ENCODE assay signal across 19 cellular contexts in the genomic region with DNA sequence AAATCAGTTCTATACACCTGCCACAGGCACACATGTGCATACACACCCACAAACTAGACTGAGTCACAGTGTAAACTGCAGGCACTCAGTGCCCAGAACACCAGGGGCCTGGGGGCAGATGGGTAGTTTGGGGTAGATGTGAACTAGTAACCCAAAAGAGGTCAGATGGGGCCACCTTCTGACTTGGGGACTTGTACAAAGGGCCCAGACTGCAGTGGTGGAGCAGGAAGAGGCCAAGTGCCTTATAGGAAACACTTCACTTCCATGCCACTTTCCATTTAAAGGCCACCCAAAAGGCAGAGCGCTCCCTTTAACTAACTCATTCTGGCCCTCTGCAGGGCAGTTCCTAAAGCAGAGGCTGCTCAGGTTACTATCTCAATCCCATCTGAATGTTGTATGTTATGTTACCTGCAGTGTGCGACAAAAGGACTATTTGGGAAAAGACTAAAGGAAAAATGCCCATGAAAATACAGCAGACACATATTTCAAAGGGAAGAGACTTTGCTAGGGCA. TPM values are rescaled to one million over a fixed set of nuclear protein-coding genes. Genes with fewer than 3 reads are reported as not detected.
A peak's percentile ranks its signal among the peaks of the same experiment; 100 is the strongest.
DNase-seq lines count a peak whose midpoint lies in the region; ATAC-seq, FAIRE-seq and TF ChIP-seq lines count a peak whose summit lies in the region.
"Had no signal": no experiment of that assay in that cellular context is flagged by ENCODE, and none has a peak within 500 bp of the region (broad histone marks: within the 10 kb centered on the region; RNA-seq: fewer than 3 reads in every experiment).

No MANE protein-coding gene starts in this region.

- H3K36me3 ChIP-seq in HepG2 (replicated peaks in 1 of 2; ENCODE audit: control insufficient read depth in 1 of 2, insufficient read depth in 2 of 2, low read length in 2 of 2) (peaks cover 7 to 34% of the 10 kb centered on the region in 2 experiments), right lobe of liver (peaks cover 0 to 6% (median under 1%) of the 10 kb centered on the region in 4 donors), H1 (ENCODE audit: control insufficient read depth in 2 of 4, insufficient read depth in 4 of 4, low read length in 3 of 4) (no peaks in the 10 kb centered on the region; a peak in 1 of 8 replicates), parathyroid adenoma (ENCODE audit: control insufficient read depth, insufficient read depth, low read length) (no peaks in the 10 kb centered on the region)

- ATAC-seq in HepG2 (no peak), right lobe of liver (no peak)
- no peak for ATAC-seq in activated CD8-positive, alpha-beta T cell treated with anti-CD3 and anti-CD28 coated beads for 36 hours
- ATAC-seq: K562 had no signal

- no peak overlapping the region for H3K4me3 ChIP-seq in HepG2 (replicated peaks in 1 of 3; ENCODE audit: insufficient read depth in 1 of 3, low read depth in 2 of 3, low read length in 3 of 3)
- no peak overlapping the region for H3K4me3 ChIP-seq in right lobe of liver
- H3K4me3 ChIP-seq in H1 (ENCODE audit: extremely low read depth in 1 of 4, insufficient read depth in 2 of 4, low read depth in 3 of 4, low read length in 4 of 4) = no peak overlapping the region
- H3K4me3 ChIP-seq in parathyroid adenoma (ENCODE audit: low read depth, low read length) = no peak overlapping the region
- H3K4me3 ChIP-seq: K562 had no signal

- no peak overlapping the region for H3K18ac ChIP-seq in H1 (ENCODE audit: extremely low read depth, low read length)

- POLR2A ChIA-PET in HepG2 (lab: Yijun Ruan, JAX) = interaction anchor here (1.5 to 4.4 kb wide), 2 partner anchors 11 to 20 kb away, joined by 4 to 103 read pairs; no protein-coding TSS in a partner anchor
- POLR2A ChIA-PET in H1 (lab: Charles Lee; ENCODE audit: partially characterized antibody) = interaction anchor here (16.8 kb wide), 1 partner anchor 11 kb away, joined by 193 read pairs; no protein-coding TSS in a partner anchor
- POLR2A ChIA-PET in activated CD8-positive, alpha-beta T cell treated with anti-CD3 and anti-CD28 coated beads for 36 hours (lab: Charles Lee) = interaction anchor here (1.0 to 1.1 kb wide), 3 partner anchors 9 to 11 kb away, joined by 4 to 5 read pairs (median 4); no protein-coding TSS in a partner anchor
- POLR2A ChIA-PET in activated CD4-positive, alpha-beta T cell treated with anti-CD3 and anti-CD28 coated beads, Interleukin-2, amount 10 ng/mL, durations not matched to agents 7 days and 5 days (lab: Charles Lee) = no interaction called here

- 95% methylated on average over 2 of the region's 2 CpGs for WGBS in HepG2 (ENCODE audit: low lambda C conversion rate)
- 90% methylated on average over 2 of the region's 2 CpGs for WGBS in right lobe of liver (ENCODE audit: insufficient coverage, low coverage, low lambda C conversion rate, missing lambda C conversion rate)
- 85% methylated on average over 2 of the region's 2 CpGs; no CpG with 5 or more reads in 1 of the 2 experiments for WGBS in H1 (ENCODE audit: extremely low coverage in 1 of 2, insufficient coverage in 1 of 2, insufficient read length in 1 of 2, insufficient replicate concordance in 2 of 2, low coverage in 1 of 2, low lambda C conversion rate in 2 of 2, missing lambda C conversion rate in 1 of 2), 2 experiments

- H3K27ac ChIP-seq in HepG2 (ENCODE audit: extremely low read length, insufficient read depth, low read length) (peak overlapping the region; percentile 88), right lobe of liver (peak overlapping the region in 1 of 3 donors; percentile 91), H1 (ENCODE audit: low read depth, low read length) (no peak overlapping the region), parathyroid adenoma (peak overlapping the region; percentile 70)

- TF ChIP-seq EP300 in HepG2 (IDR thresholded peaks at IDR 0.05; ENCODE audit: low read depth in 2 of 2, low read length in 2 of 2) (no peak), HepG2 (CRISPR knock-in tag; IDR thresholded peaks at IDR 0.05; ENCODE audit: borderline replicate concordance) (no peak), H1 (IDR thresholded peaks at IDR 0.05; ENCODE audit: borderline replicate concordance in 1 of 2, low read depth in 2 of 2, low read length in 2 of 2) (no peak)

- H2AFZ ChIP-seq in HepG2 (ENCODE audit: low read length) (no peak overlapping the region), H1 (ENCODE audit: low read length) (no peak overlapping the region), parathyroid adenoma (no peak overlapping the region)

- no peak overlapping the region for H2BK120ac ChIP-seq in H1 (replicated peaks; ENCODE audit: low read depth, low read length)

- BruUV-seq in HepG2 (replicated peaks; lab: Mats Ljungman, UMichigan) = no TSS peak

- peak overlapping the region; percentile 97 for H3K27ac Mint-ChIP-seq in type B pancreatic cell
- H3K27ac Mint-ChIP-seq in activated CD8-positive, alpha-beta T cell treated with anti-CD3 and anti-CD28 coated beads for 36 hours = no peak overlapping the region
- H3K27ac Mint-ChIP-seq in activated CD4-positive, alpha-beta T cell treated with anti-CD3 and anti-CD28 coated beads, Interleukin-2, amount 10 ng/mL, durations not matched to agents 7 days and 5 days = no peak overlapping the region

- H4K8ac ChIP-seq in H1 (ENCODE audit: extremely low read depth, insufficient read depth, low read length) = no peak overlapping the region

- no peak overlapping the region for H3K4me2 ChIP-seq in HepG2 (ENCODE audit: low read depth, low read length)
- no peak overlapping the region for H3K4me2 ChIP-seq in H1 (ENCODE audit: insufficient read depth in 1 of 2, low read depth in 2 of 2, low read length in 2 of 2)
- peak overlapping the region; percentile 38 for H3K4me2 ChIP-seq in parathyroid adenoma (ENCODE audit: low read length)

- in situ Hi-C loops in HepG2 (cut with HindIII; ENCODE audit: extremely low pct_ligation_motif_present, low pct_unique_long_range_greater_than_20kb) = no loop called here

- H3K36me3 Mint-ChIP-seq in type B pancreatic cell = peaks cover 10% of the 10 kb centered on the region
- H3K36me3 Mint-ChIP-seq in activated CD8-positive, alpha-beta T cell treated with anti-CD3 and anti-CD28 coated beads for 36 hours (ENCODE audit: low read depth) = peaks cover 6% of the 10 kb centered on the region
- peaks cover 9% of the 10 kb centered on the region for H3K36me3 Mint-ChIP-seq in activated CD4-positive, alpha-beta T cell treated with anti-CD3 and anti-CD28 coated beads, Interleukin-2, amount 10 ng/mL, durations not matched to agents 7 days and 5 days (ENCODE audit: low read depth)

- H3K4me1 ChIP-seq in HepG2 (ENCODE audit: insufficient read depth, low read length) (peaks cover 63% of the 10 kb centered on the region), right lobe of liver (peaks cover 0 to 42% (median 18%) of the 10 kb centered on the region in 4 donors), H1 (replicated peaks in 1 of 4; ENCODE audit: control insufficient read depth in 3 of 4, insufficient read depth in 4 of 4, low read length in 3 of 4) (peaks cover 0 to 6% (median 3%) of the 10 kb centered on the region in 4 experiments; a peak in 3 of 7 replicates), parathyroid adenoma (peaks cover 43% of the 10 kb centered on the region)

- H4K20me1 ChIP-seq in HepG2 (ENCODE audit: insufficient read depth, low read length) = no peaks in the 10 kb centered on the region
- H4K20me1 ChIP-seq in H1 (replicated peaks in 1 of 2; ENCODE audit: control insufficient read depth in 1 of 2, insufficient read depth in 2 of 2, low read length in 2 of 2) = no peaks in the 10 kb centered on the region

- no peaks in the 10 kb centered on the region for H3K9me3 Mint-ChIP-seq in type B pancreatic cell
- no peaks in the 10 kb centered on the region for H3K9me3 Mint-ChIP-seq in activated CD8-positive, alpha-beta T cell treated with anti-CD3 and anti-CD28 coated beads for 36 hours
- no peaks in the 10 kb centered on the region for H3K9me3 Mint-ChIP-seq in activated CD4-positive, alpha-beta T cell treated with anti-CD3 and anti-CD28 coated beads, Interleukin-2, amount 10 ng/mL, durations not matched to agents 7 days and 5 days

- TF ChIP-seq POLR2A in HepG2 (IDR thresholded peaks at IDR 0.05; ENCODE audit: insufficient read depth in 1 of 2, low read depth in 2 of 2, low read length in 2 of 2) = no peak
- no peak for TF ChIP-seq POLR2A in right lobe of liver (IDR thresholded peaks at IDR 0.05)
- no peak for TF ChIP-seq POLR2A in H1 (IDR thresholded peaks at IDR 0.05; ENCODE audit: control extremely low read depth in 1 of 2, low read depth in 2 of 2, low read length in 2 of 2)

- TF ChIP-seq CTCF in HepG2 (CRISPR knock-in tag; IDR thresholded peaks at IDR 0.05) = no peak
- no peak for TF ChIP-seq CTCF in right lobe of liver (IDR thresholded peaks at IDR 0.05)
- TF ChIP-seq CTCF in H1 (IDR thresholded peaks at IDR 0.05; ENCODE audit: control extremely low read depth in 1 of 3, insufficient read depth in 1 of 3, low read depth in 1 of 3, low read length in 3 of 3) = no peak
- TF ChIP-seq CTCF in parathyroid adenoma (IDR thresholded peaks at IDR 0.05) = peak; percentile 10
- no peak for TF ChIP-seq CTCF in type B pancreatic cell (conservative IDR thresholded peaks at IDR 0.05)
- TF ChIP-seq CTCF in activated CD8-positive, alpha-beta T cell treated with anti-CD3 and anti-CD28 coated beads for 36 hours (IDR thresholded peaks at IDR 0.05) = no peak

- H2BK5ac ChIP-seq in H1 (ENCODE audit: low read depth, low read length) = no peak overlapping the region

- no peak overlapping the region for H4K5ac ChIP-seq in H1 (ENCODE audit: insufficient read length, low read depth, low read length)

- no peak overlapping the region for H3K23ac ChIP-seq in H1 (ENCODE audit: insufficient read length)

- no peak overlapping the region for H3K4me3 Mint-ChIP-seq in type B pancreatic cell
- no peak overlapping the region for H3K4me3 Mint-ChIP-seq in activated CD8-positive, alpha-beta T cell treated with anti-CD3 and anti-CD28 coated beads for 36 hours
- no peak overlapping the region for H3K4me3 Mint-ChIP-seq in activated CD4-positive, alpha-beta T cell treated with anti-CD3 and anti-CD28 coated beads, Interleukin-2, amount 10 ng/mL, durations not matched to agents 7 days and 5 days

- intact Hi-C loops in HepG2 (cut with micrococcal nuclease; ENCODE audit: unreplicated experiment) = loop anchor here (2.0 to 10.0 kb wide), 4 partner anchors 21 to 560 kb away; partner anchors contain the start of gene POLG2
- intact Hi-C loops in right lobe of liver (cut with DNase I) = loop anchor here in 1 of 2 donors (10.0 kb wide), 1 partner anchor 107 kb away; the partner anchor contains the start of gene TEX2
- intact Hi-C loops in activated CD8-positive, alpha-beta T cell treated with anti-CD3 and anti-CD28 coated beads for 36 hours (cut with micrococcal nuclease) = no loop called here

- H3K27me3 ChIP-seq in HepG2 (ENCODE audit: control insufficient read depth in 1 of 2, insufficient read depth in 2 of 2, low read length in 2 of 2) (no peaks in the 10 kb centered on the region), right lobe of liver (no peaks in the 10 kb centered on the region), H1 (replicated peaks in 1 of 4; ENCODE audit: control insufficient read depth in 3 of 4, extremely low read depth in 1 of 4, insufficient read depth in 3 of 4, low read length in 3 of 4) (no peaks in the 10 kb centered on the region), parathyroid adenoma (ENCODE audit: control insufficient read depth, insufficient read depth, low read length) (no peaks in the 10 kb centered on the region)

- DNase-seq in HepG2 (ENCODE audit: low spot score) = no peak
- DNase-seq in right lobe of liver = no peak
- no peak for DNase-seq in H1 (ENCODE audit: low read depth in 1 of 2, low spot score in 2 of 2)
- DNase-seq in type B pancreatic cell (ENCODE audit: extremely low spot score, unreplicated experiment) = no peak
- no peak for DNase-seq in activated CD8-positive, alpha-beta T cell treated with anti-CD3 and anti-CD28 coated beads for 36 hours
- DNase-seq in activated CD4-positive, alpha-beta T cell treated with anti-CD3 and anti-CD28 coated beads, Interleukin-2, amount 10 ng/mL, durations not matched to agents 7 days and 5 days = no peak
- no peak for DNase-seq in RPMI8226
- DNase-seq: Calu3; NCI-H1048; NCI-H146; NCI-H2081 treated with DMSO at 0.1 percent for 48 hours; NCI-H2227 treated with DMSO at 0.1 percent for 48 hours; NCI-H526 treated with DMSO at 0.1 percent for 48 hours; NK-92 treated with Interleukin-12 subunit alpha and Interleukin-12 subunit beta, amount 100 ng/mL, for 24 hours; OCI-M1 had no signal

- H3K23me2 ChIP-seq in H1 (ENCODE audit: low read depth, low read length) = no peaks in the 10 kb centered on the region; the same call in 1 of the 2 replicates

- no peaks in the 10 kb centered on the region for H3K9me3 ChIP-seq in HepG2 (ENCODE audit: low read length)
- no peaks in the 10 kb centered on the region for H3K9me3 ChIP-seq in right lobe of liver
- no peaks in the 10 kb centered on the region for H3K9me3 ChIP-seq in H1 (ENCODE audit: insufficient read depth in 2 of 2, low read depth in 1 of 2, low read length in 1 of 2)
- no peaks in the 10 kb centered on the region for H3K9me3 ChIP-seq in parathyroid adenoma (ENCODE audit: control insufficient read depth, low read length)

- H4K91ac ChIP-seq in H1 (replicated peaks; ENCODE audit: insufficient read length, low read length) = no peak overlapping the region

- no peak overlapping the region for H2BK20ac ChIP-seq in H1 (ENCODE audit: low read length)

- no peak overlapping the region for H2BK15ac ChIP-seq in H1 (ENCODE audit: low read length)

- no peaks in the 10 kb centered on the region for H3K79me2 ChIP-seq in HepG2 (ENCODE audit: insufficient read depth, low read length)
- no peaks in the 10 kb centered on the region for H3K79me2 ChIP-seq in H1 (ENCODE audit: control insufficient read depth in 1 of 2, insufficient read depth in 2 of 2, low read length in 2 of 2)
- peaks cover 2% of the 10 kb centered on the region for H3K79me2 ChIP-seq in parathyroid adenoma

- no peak overlapping the region for H3K56ac ChIP-seq in H1 (replicated peaks; ENCODE audit: insufficient read length, low read depth, low read length)

- FAIRE-seq in HepG2 (lab: Jason Lieb, UNC) (no peak), H1 (lab: Jason Lieb, UNC) (peak; percentile 39)
- FAIRE-seq: GM12891, GM19239 had no signal

- no peak overlapping the region for H2BK12ac ChIP-seq in H1 (ENCODE audit: low read depth, low read length)

- H3K9ac ChIP-seq in HepG2 (ENCODE audit: insufficient read depth, low read depth, low read length) = no peak overlapping the region
- H3K9ac ChIP-seq in H1 (replicated peaks in 1 of 4; ENCODE audit: extremely low read depth in 1 of 4, low read depth in 3 of 4, low read length in 3 of 4) = no peak overlapping the region
- no peak overlapping the region for H3K9ac ChIP-seq in parathyroid adenoma

- H3K4ac ChIP-seq in H1 (replicated peaks; ENCODE audit: insufficient read length, low read depth, low read length) = no peak overlapping the region

- H3K79me1 ChIP-seq in H1 (ENCODE audit: low read depth, low read length) = no peaks in the 10 kb centered on the region

- no peak overlapping the region for H2AK5ac ChIP-seq in H1 (ENCODE audit: low read depth, low read length)

- H3K14ac ChIP-seq in H1 (ENCODE audit: insufficient read length) = no peak overlapping the region

- H3K27me3 Mint-ChIP-seq in type B pancreatic cell = no peaks in the 10 kb centered on the region
- no peaks in the 10 kb centered on the region for H3K27me3 Mint-ChIP-seq in activated CD8-positive, alpha-beta T cell treated with anti-CD3 and anti-CD28 coated beads for 36 hours
- H3K27me3 Mint-ChIP-seq in activated CD4-positive, alpha-beta T cell treated with anti-CD3 and anti-CD28 coated beads, Interleukin-2, amount 10 ng/mL, durations not matched to agents 7 days and 5 days = no peaks in the 10 kb centered on the region

- H3K4me1 Mint-ChIP-seq in type B pancreatic cell (ENCODE audit: unreplicated experiment) = peaks cover 44% of the 10 kb centered on the region
- no peaks in the 10 kb centered on the region for H3K4me1 Mint-ChIP-seq in activated CD8-positive, alpha-beta T cell treated with anti-CD3 and anti-CD28 coated beads for 36 hours (ENCODE audit: low read depth)
- no peaks in the 10 kb centered on the region for H3K4me1 Mint-ChIP-seq in activated CD4-positive, alpha-beta T cell treated with anti-CD3 and anti-CD28 coated beads, Interleukin-2, amount 10 ng/mL, durations not matched to agents 7 days and 5 days

- CTCF ChIA-PET in HepG2 (lab: Yijun Ruan, JAX; ENCODE audit: low intra/inter-chr PET ratio, low total read pairs) (no interaction called here), H1 (lab: Charles Lee; ENCODE audit: partially characterized antibody) (interaction anchor here (1.9 kb wide), 1 partner anchor 94 kb away, joined by 5 read pairs; no protein-coding TSS in a partner anchor)
- CTCF ChIA-PET in activated CD8-positive, alpha-beta T cell treated with anti-CD3 and anti-CD28 coated beads for 36 hours (lab: Charles Lee) = no interaction called here
- CTCF ChIA-PET in activated CD4-positive, alpha-beta T cell treated with anti-CD3 and anti-CD28 coated beads, Interleukin-2, amount 10 ng/mL, durations not matched to agents 7 days and 5 days (lab: Charles Lee) = interaction anchor here (1.2 kb wide), 1 partner anchor 108 kb away, joined by 6 read pairs; no protein-coding TSS in a partner anchor

- no peak for TF ChIP-seq RAD21 in HepG2 (CRISPR knock-in tag; IDR thresholded peaks at IDR 0.05)
- no peak; a peak in 1 of 4 replicates for TF ChIP-seq RAD21 in H1 (IDR thresholded peaks at IDR 0.05 in 1 of 2, conservative IDR thresholded peaks at IDR 0.05 in 1 of 2; ENCODE audit: low read depth in 2 of 2, low read length in 2 of 2)

RNA-seq across cellular contexts. Expression of gene ERN1, which starts 27.8 kb away (rescaled TPM):
- total RNA-seq in HepG2 (2016; rRNA removed; fragmentation: Illumina TruSeq; extraction: Trizol) (4.1 and 6.0 TPM in 2 replicates), right lobe of liver (10 to 100 TPM; 22.7 to 47.6 (median 28.7) TPM), type B pancreatic cell (ENCODE audit: low replicate concordance) (12.1 and 13.9 TPM in 2 replicates)
- 3.0 and 3.8 TPM in 2 replicates for total RNA-seq in HepG2 (2016; cell fraction: cytosol; rRNA removed; fragmentation: Illumina TruSeq; extraction: Trizol; ENCODE audit: low read depth)
- 3.2 and 7.0 TPM in 2 replicates for total RNA-seq in HepG2 (2016; cell fraction: insoluble cytoplasmic fraction; rRNA removed; fragmentation: Illumina TruSeq; extraction: Trizol)
- 4.2 and 4.8 TPM in 2 replicates for total RNA-seq in HepG2 (2016; cell fraction: membrane; rRNA removed; fragmentation: Illumina TruSeq; extraction: Trizol)
- 10.8 and 12.6 TPM in 2 replicates for total RNA-seq in HepG2 (2016; cell fraction: nucleus; rRNA removed; fragmentation: Illumina TruSeq; extraction: Trizol)
- polyA plus RNA-seq in HepG2 (2011; rRNA removed) (12.7 and 15.7 TPM in 2 replicates), H1 (2011; rRNA removed) (1.8 and 2.1 TPM in 2 replicates)
- 9.1 and 10.3 TPM in 2 replicates for polyA plus RNA-seq in HepG2 (2011; cell fraction: cytosol; rRNA removed)
- 32.7 and 33.0 TPM in 2 replicates for polyA plus RNA-seq in HepG2 (2011; cell fraction: nucleus; rRNA removed)
- 20.8 and 22.2 TPM in 2 replicates for polyA plus RNA-seq in HepG2 (2012)
- polyA plus RNA-seq in HepG2 (2016; cell fraction: cytosol; fragmentation: Illumina TruSeq; extraction: Trizol; ENCODE audit: low read depth) = 2.9 and 3.1 TPM in 2 replicates
- polyA plus RNA-seq in HepG2 (2016; cell fraction: insoluble cytoplasmic fraction; fragmentation: Illumina TruSeq; extraction: Trizol; ENCODE audit: low read depth) = 3.3 and 3.6 TPM in 2 replicates
- polyA plus RNA-seq in HepG2 (2016; cell fraction: membrane; fragmentation: Illumina TruSeq; extraction: Trizol; ENCODE audit: low read depth) = 3.4 and 3.6 TPM in 2 replicates
- polyA plus RNA-seq in HepG2 (2016; cell fraction: nucleus; fragmentation: Illumina TruSeq; extraction: Trizol; ENCODE audit: insufficient read depth, low read depth) = 11.5 and 12.4 TPM in 2 replicates
- 10.5 and 30.9 TPM in 2 replicates for polyA minus RNA-seq in HepG2 (2011; rRNA and poly(A)+ RNA removed; ENCODE audit: low replicate concordance)
- polyA minus RNA-seq in HepG2 (2011; cell fraction: cytosol; rRNA and poly(A)+ RNA removed) = 13.3 and 18.1 TPM in 2 replicates
- polyA minus RNA-seq in HepG2 (2011; cell fraction: nucleus; rRNA and poly(A)+ RNA removed) = 48.8 and 61.2 TPM in 2 replicates
- total RNA-seq in H1 (2021; fragmentation: NEBNext Ultra II Directional; extraction: Animal tissue kit (Norgen Biotek cat#: 25700)) = 3.9 and 5.7 TPM in 2 replicates
- 2.2 TPM for polyA plus RNA-seq in H1 (2011; cell fraction: cytosol; rRNA removed)
- 2.2 TPM for polyA plus RNA-seq in H1 (2011; cell fraction: nucleus; rRNA removed)
- 1.7 to 2.5 TPM (median 2.0 TPM) in 4 replicates for polyA plus RNA-seq in H1 (2012, experiment 1 of 2)
- 0.98 TPM for polyA plus RNA-seq in H1 (2012, experiment 2 of 2)
- polyA plus RNA-seq in H1 (2013, experiment 1 of 2) = 2.9 TPM
- 3.4 TPM for polyA plus RNA-seq in H1 (2013, experiment 2 of 2)
- polyA minus RNA-seq in H1 (2011; rRNA and poly(A)+ RNA removed) = 4.3 and 5.5 TPM in 2 replicates
- polyA minus RNA-seq in H1 (2011; cell fraction: cytosol; rRNA and poly(A)+ RNA removed) = 2.8 TPM
- 9.1 TPM for polyA minus RNA-seq in H1 (2011; cell fraction: nucleus; rRNA and poly(A)+ RNA removed)
- total RNA-seq in activated CD8-positive, alpha-beta T cell treated with anti-CD3 and anti-CD28 coated beads for 36 hours = 10 to 100 TPM; 19.2 to 23.6 TPM
- 10 to 100 TPM; 50.1 to 57.5 TPM for total RNA-seq in activated CD4-positive, alpha-beta T cell treated with anti-CD3 and anti-CD28 coated beads, Interleukin-2, amount 10 ng/mL, durations not matched to agents 7 days and 5 days

Comparison
In these comparisons a context has a peak if more than half of its experiments do, and no peak if none do; other contexts are left out.
1. CTCF ChIA-PET loops: an anchor here in H1 (1.9 kb wide) and activated CD4-positive, alpha-beta T cell treated with anti-CD3 and anti-CD28 coated beads, Interleukin-2, amount 10 ng/mL, durations not matched to agents 7 days and 5 days (1.2 kb wide); none called in HepG2 and activated CD8-positive, alpha-beta T cell treated with anti-CD3 and anti-CD28 coated beads for 36 hours.